33 cellular contexts compared by ENCODE assay signal in the genomic region with DNA sequence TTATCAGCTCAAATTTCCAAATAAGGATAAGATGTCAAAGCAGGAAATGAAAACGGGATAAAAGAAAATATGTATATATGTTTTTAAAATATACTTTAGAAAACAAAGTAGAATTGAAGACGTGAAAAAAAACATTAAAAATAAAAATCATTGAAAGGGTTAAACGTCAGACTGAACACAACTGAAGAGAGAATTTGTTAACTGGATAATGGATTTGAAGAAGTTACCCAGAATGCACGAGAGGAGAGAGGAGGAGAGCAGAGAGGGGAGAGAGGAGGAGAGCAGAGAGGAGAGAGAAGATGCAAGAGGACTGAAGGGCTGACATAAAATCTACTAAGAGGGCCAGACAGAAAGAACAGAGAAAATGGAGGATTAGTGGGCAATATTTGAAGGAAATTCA.
"Had no signal": no experiment of that assay in that cellular context is flagged by ENCODE, and none has a peak within 500 bp of the region (broad histone marks: within the 10 kb centered on the region; RNA-seq: fewer than 3 reads in every experiment).

No MANE protein-coding gene starts in this region.

- H3K4me1 ChIP-seq: adrenal gland, ascending aorta, body of pancreas, breast epithelium had no signal

- FAIRE-seq: bronchial epithelial cell had no signal

- DNase-seq: activated effector memory CD4-positive, alpha-beta T cell treated with anti-CD3 and anti-CD28 coated beads, Interleukin-2, amount 50 U/mL, for 16 hours; activated effector memory CD4-positive, alpha-beta T cell treated with Interleukin-2 at 50 U/mL for 16 hours; activated gamma-delta T cell; activated gamma-delta T cell treated with Interleukin-2 at 50 U/mL for 16 hours; activated naive CD4-positive, alpha-beta T cell; activated naive CD4-positive, alpha-beta T cell treated with anti-CD3 and anti-CD28 coated beads for 36 hours; activated naive CD4-positive, alpha-beta T cell treated with anti-CD3 and anti-CD28 coated beads, Interleukin-2, amount 10 ng/mL, durations not matched to agents 7 days and 5 days; activated naive CD4-positive, alpha-beta T cell treated with anti-CD3 and anti-CD28 coated beads, Interleukin-2, amount 50 U/mL, for 16 hours; activated naive CD4-positive, alpha-beta T cell treated with Interleukin-2 at 50 U/mL for 16 hours; activated naive CD8-positive, alpha-beta T cell treated with anti-CD3 and anti-CD28 coated beads for 36 hours; activated naive CD8-positive, alpha-beta T cell treated with anti-CD3 and anti-CD28 coated beads, Interleukin-2, amount 10 ng/mL, durations not matched to agents 7 days and 5 days; activated naive CD8-positive, alpha-beta T cell treated with anti-CD3 and anti-CD28 coated beads, Interleukin-2, amount 50 U/mL, for 24 hours; activated T-cell treated with anti-CD3 and anti-CD28 coated beads, Interleukin-2, amount 50 U/mL, for 1 hour; activated T-cell treated with anti-CD3 and anti-CD28 coated beads, Interleukin-2, amount 50 U/mL, for 24 hours; activated T-cell treated with anti-CD3 and anti-CD28 coated beads, Interleukin-2, amount 50 U/mL, for 4 hours; activated T-cell treated with anti-CD3 and anti-CD28 coated beads, Interleukin-2, amount 50 U/mL, for 48 hours; activated T-cell treated with anti-CD3 and anti-CD28 coated beads, Interleukin-2, amount 50 U/mL, for 72 hours; adrenal gland; amniotic stem cell; amygdala; anterior cingulate cortex; aorta; body of pancreas; caudate nucleus; central memory CD4-positive, alpha-beta T cell; cerebellar nuclear complex had no signal

- ATAC-seq: activated naive CD4-positive, alpha-beta T cell treated with anti-CD3 and anti-CD28 coated beads, Interleukin-2, amount 50 U/mL, for 72 hours; activated naive CD8-positive, alpha-beta T cell treated with anti-CD3 and anti-CD28 coated beads, Interleukin-2, amount 50 U/mL, for 24 hours; activated T-cell treated with anti-CD3 and anti-CD28 coated beads, Interleukin-2, amount 50 U/mL, for 4 hours; activated T-cell treated with anti-CD3 and anti-CD28 coated beads, Interleukin-2, amount 50 U/mL, for 72 hours; activated T-helper 17 cell treated with anti-CD3 and anti-CD28 coated beads, Interleukin-2, amount 50 U/mL, for 72 hours; body of pancreas had no signal

- H3K4me3 ChIP-seq: adrenal gland, ascending aorta, body of pancreas, breast epithelium, cardiac muscle cell had no signal

- H3K36me3 ChIP-seq: adrenal gland, ascending aorta, brain microvascular endothelial cell, cardiac muscle cell had no signal

- H3K27me3 ChIP-seq: adrenal gland, ascending aorta, body of pancreas, brain microvascular endothelial cell, breast epithelium, cardiac muscle cell had no signal

- H3K27ac ChIP-seq: adrenal gland, ascending aorta, body of pancreas, brain microvascular endothelial cell, breast epithelium, cardiac muscle cell had no signal
